1 cellular context compared by ENCODE assay signal in genomic region chr14:45247427-45247826, GRCh38.
A peak's percentile ranks its signal among the peaks of the same experiment; 100 is the strongest.
TF ChIP-seq lines count a peak whose summit lies in the region.

No MANE protein-coding gene starts in this region.

TF ChIP-seq in HepG2, 621 proteins besides CTCF, POLR2A, EP300 and RAD21 (continued from another document):
- TF ChIP-seq ZHX1 (CRISPR knock-in tag; IDR thresholded peaks at IDR 0.05; ENCODE audit: low read depth) (no peak), NR2F6 (IDR thresholded peaks at IDR 0.05) (peak; percentile 57), NR2F6 (CRISPR knock-in tag; IDR thresholded peaks at IDR 0.05) (peak; percentile 87), NR2C2 (CRISPR knock-in tag; IDR thresholded peaks at IDR 0.05; ENCODE audit: borderline replicate concordance) (peak; percentile 26; the same call in 1 of the 2 replicates), NR2F1 (CRISPR knock-in tag; IDR thresholded peaks at IDR 0.05) (peak in 1 of 2 experiments; percentile 75; a peak in 2 of 4 replicates), ZNF607 (CRISPR knock-in tag; IDR thresholded peaks at IDR 0.05; ENCODE audit: borderline replicate concordance) (no peak), CREM (IDR thresholded peaks at IDR 0.05) (no peak), CREM (CRISPR knock-in tag; IDR thresholded peaks at IDR 0.05) (no peak), FOSL2 (CRISPR knock-in tag; IDR thresholded peaks at IDR 0.05) (peak; percentile 94), ATF3 (CRISPR knock-in tag; IDR thresholded peaks at IDR 0.05) (peak; percentile 79), FOSL1 (CRISPR knock-in tag; IDR thresholded peaks at IDR 0.05; ENCODE audit: borderline replicate concordance) (peak; percentile 64), SP5 (CRISPR knock-in tag; IDR thresholded peaks at IDR 0.05; ENCODE audit: borderline replicate concordance, low read depth) (no peak), MYNN (CRISPR knock-in tag; IDR thresholded peaks at IDR 0.05; ENCODE audit: low read depth) (no peak), GZF1 (CRISPR knock-in tag; IDR thresholded peaks at IDR 0.05) (no peak), ZNF770 (CRISPR knock-in tag; IDR thresholded peaks at IDR 0.05) (peak; percentile 97), KDM1A (CRISPR knock-in tag; IDR thresholded peaks at IDR 0.05) (peak; percentile 41; the same call in 1 of the 2 replicates), POGZ (CRISPR knock-in tag; IDR thresholded peaks at IDR 0.05) (peak; percentile 29; the same call in 1 of the 2 replicates), TEAD3 (CRISPR knock-in tag; optimal IDR thresholded peaks at IDR 0.05; ENCODE audit: borderline replicate concordance) (peak; percentile 69)
